9 cellular contexts compared by ENCODE assay signal in genomic region chr10:96743988-96744585, GRCh38. TPM values are rescaled to one million over a fixed set of nuclear protein-coding genes. Genes with fewer than 3 reads are reported as not detected.
DNase-seq lines count a peak whose midpoint lies in the region; ATAC-seq and TF ChIP-seq lines count a peak whose summit lies in the region.
"Had no signal": no experiment of that assay in that cellular context is flagged by ENCODE, and none has a peak within 500 bp of the region (broad histone marks: within the 10 kb centered on the region; RNA-seq: fewer than 3 reads in every experiment).

No MANE protein-coding gene starts in this region.

- BruUV-seq in PC-9 (replicated peaks; lab: Mats Ljungman, UMichigan), result no TSS peak

- no peaks in the 10 kb centered on the region for H3F3A ChIP-seq in PC-9 (ENCODE audit: insufficient read depth, low read depth)

- H3K36me3 Mint-ChIP-seq in activated naive CD8-positive, alpha-beta T cell treated with anti-CD3 and anti-CD28 coated beads, Interleukin-2, amount 10 ng/mL, durations not matched to agents 7 days and 5 days, result no peaks in the 10 kb centered on the region
- H3K36me3 Mint-ChIP-seq in activated naive CD8-positive, alpha-beta T cell treated with anti-CD3 and anti-CD28 coated beads for 36 hours, result no peaks in the 10 kb centered on the region
- no peaks in the 10 kb centered on the region for H3K36me3 Mint-ChIP-seq in type B pancreatic cell

- intact Hi-C loops in PC-9 (cut with micrococcal nuclease; ENCODE audit: unreplicated experiment), result no loop called here

- CTCF ChIA-PET in PC-9 (lab: Charles Lee), result no interaction called here

- H3K4me1 ChIP-seq in PC-9 (replicated peaks; ENCODE audit: insufficient read depth), result no peaks in the 10 kb centered on the region

- H3K4me3 ChIP-seq in PC-9 (no peak overlapping the region), fibroblast of villous mesenchyme (ENCODE audit: low read depth, low read length) (no peak overlapping the region)

- no peaks in the 10 kb centered on the region for H3K9me3 ChIP-seq in PC-9 (ENCODE audit: insufficient read depth, low read depth)

- H3K36me3 ChIP-seq in PC-9 (ENCODE audit: low read depth), result no peaks in the 10 kb centered on the region

- no peaks in the 10 kb centered on the region for H4K20me1 ChIP-seq in PC-9 (ENCODE audit: insufficient read depth)

- H3K4me1 Mint-ChIP-seq in activated naive CD8-positive, alpha-beta T cell treated with anti-CD3 and anti-CD28 coated beads, Interleukin-2, amount 10 ng/mL, durations not matched to agents 7 days and 5 days, result peaks cover 15% of the 10 kb centered on the region
- H3K4me1 Mint-ChIP-seq in activated naive CD8-positive, alpha-beta T cell treated with anti-CD3 and anti-CD28 coated beads for 36 hours, result peaks cover 10% of the 10 kb centered on the region
- H3K4me1 Mint-ChIP-seq in type B pancreatic cell (ENCODE audit: unreplicated experiment), result no peaks in the 10 kb centered on the region

- no peaks in the 10 kb centered on the region for H3K9me3 Mint-ChIP-seq in activated naive CD8-positive, alpha-beta T cell treated with anti-CD3 and anti-CD28 coated beads, Interleukin-2, amount 10 ng/mL, durations not matched to agents 7 days and 5 days
- H3K9me3 Mint-ChIP-seq in activated naive CD8-positive, alpha-beta T cell treated with anti-CD3 and anti-CD28 coated beads for 36 hours, result no peaks in the 10 kb centered on the region
- H3K9me3 Mint-ChIP-seq in type B pancreatic cell, result no peaks in the 10 kb centered on the region

- H3K27me3 ChIP-seq in PC-9 (ENCODE audit: insufficient read depth, low read depth), result no peaks in the 10 kb centered on the region

- TF ChIP-seq CTCF in PC-9 (conservative IDR thresholded peaks at IDR 0.05) (peak; percentile 32; the same call in 1 of the 2 replicates), fibroblast of villous mesenchyme (IDR thresholded peaks at IDR 0.05; ENCODE audit: insufficient read depth, low read depth, low read length) (peak; percentile 28), type B pancreatic cell (conservative IDR thresholded peaks at IDR 0.05) (peak; percentile 26)

- H3K79me2 ChIP-seq in PC-9 (ENCODE audit: low read depth), result no peaks in the 10 kb centered on the region

- H3K4me2 ChIP-seq in PC-9, result no peak overlapping the region

- H2AFZ ChIP-seq in PC-9, result no peak overlapping the region

- POLR2A ChIA-PET in activated naive CD8-positive, alpha-beta T cell treated with anti-CD3 and anti-CD28 coated beads, Interleukin-2, amount 10 ng/mL, durations not matched to agents 7 days and 5 days (lab: Charles Lee), result no interaction called here
- POLR2A ChIA-PET in PC-9 (lab: Charles Lee; ENCODE audit: unreplicated experiment), result no interaction called here

- H3K9me2 ChIP-seq in PC-9 (ENCODE audit: insufficient read depth), result no peaks in the 10 kb centered on the region

- H3K27me3 Mint-ChIP-seq in activated naive CD8-positive, alpha-beta T cell treated with anti-CD3 and anti-CD28 coated beads, Interleukin-2, amount 10 ng/mL, durations not matched to agents 7 days and 5 days, result peaks cover 8% of the 10 kb centered on the region
- peaks cover 17% of the 10 kb centered on the region for H3K27me3 Mint-ChIP-seq in activated naive CD8-positive, alpha-beta T cell treated with anti-CD3 and anti-CD28 coated beads for 36 hours
- peaks cover 3% of the 10 kb centered on the region for H3K27me3 Mint-ChIP-seq in type B pancreatic cell

- H3K27ac ChIP-seq in PC-9, result no peak overlapping the region

- DNase-seq in activated naive CD8-positive, alpha-beta T cell treated with anti-CD3 and anti-CD28 coated beads, Interleukin-2, amount 10 ng/mL, durations not matched to agents 7 days and 5 days, result no peak
- DNase-seq in activated naive CD8-positive, alpha-beta T cell treated with anti-CD3 and anti-CD28 coated beads for 36 hours, result no peak
- DNase-seq in PC-9 (no peak), fibroblast of villous mesenchyme (ENCODE audit: low read depth) (peak; percentile 27), type B pancreatic cell (ENCODE audit: extremely low spot score, unreplicated experiment) (no peak), activated gamma-delta T cell (lab: John Stamatoyannopoulos, UW) (no peak), kidney tubule cell (ENCODE audit: low spot score) (no peak)
- DNase-seq: activated CD4-positive, alpha-beta T cell treated with anti-CD3 and anti-CD28 coated beads, Interleukin-2, amount 50 U/mL, for 1 hour had no signal

- no peak for ATAC-seq in activated naive CD8-positive, alpha-beta T cell treated with anti-CD3 and anti-CD28 coated beads, Interleukin-2, amount 10 ng/mL, durations not matched to agents 7 days and 5 days (ENCODE audit: low read depth)
- no peak for ATAC-seq in HG03354 (IDR thresholded peaks at IDR 0.05; ENCODE audit: poor library complexity, severe bottlenecking, unreplicated experiment)

- peak overlapping the region; percentile 14 for H3K27ac Mint-ChIP-seq in activated naive CD8-positive, alpha-beta T cell treated with anti-CD3 and anti-CD28 coated beads, Interleukin-2, amount 10 ng/mL, durations not matched to agents 7 days and 5 days
- no peak overlapping the region for H3K27ac Mint-ChIP-seq in activated naive CD8-positive, alpha-beta T cell treated with anti-CD3 and anti-CD28 coated beads for 36 hours
- no peak overlapping the region for H3K27ac Mint-ChIP-seq in type B pancreatic cell

- H3K4me3 Mint-ChIP-seq in activated naive CD8-positive, alpha-beta T cell treated with anti-CD3 and anti-CD28 coated beads, Interleukin-2, amount 10 ng/mL, durations not matched to agents 7 days and 5 days, result no peak overlapping the region
- no peak overlapping the region for H3K4me3 Mint-ChIP-seq in activated naive CD8-positive, alpha-beta T cell treated with anti-CD3 and anti-CD28 coated beads for 36 hours
- no peak overlapping the region for H3K4me3 Mint-ChIP-seq in type B pancreatic cell

RNA-seq across cellular contexts. Expression of gene PIK3AP1, which starts 23.8 kb away (rescaled TPM):
- total RNA-seq in activated naive CD8-positive, alpha-beta T cell treated with anti-CD3 and anti-CD28 coated beads, Interleukin-2, amount 10 ng/mL, durations not matched to agents 7 days and 5 days, result 1 to 10 TPM; 5.3 to 7.4 TPM
- total RNA-seq in activated naive CD8-positive, alpha-beta T cell treated with anti-CD3 and anti-CD28 coated beads for 36 hours, result 1 to 10 TPM; 4.5 to 5.1 TPM
- total RNA-seq in PC-9 (2021), result 1.1 and 1.7 TPM in 2 replicates
- under 0.01 TPM in 1 of 2 replicates, not detected in the other for total RNA-seq in fibroblast of villous mesenchyme
- total RNA-seq in type B pancreatic cell (ENCODE audit: low replicate concordance), result 3.5 and 3.7 TPM in 2 replicates
